ENCODE assay signal across 22 cellular contexts in the genomic region with DNA sequence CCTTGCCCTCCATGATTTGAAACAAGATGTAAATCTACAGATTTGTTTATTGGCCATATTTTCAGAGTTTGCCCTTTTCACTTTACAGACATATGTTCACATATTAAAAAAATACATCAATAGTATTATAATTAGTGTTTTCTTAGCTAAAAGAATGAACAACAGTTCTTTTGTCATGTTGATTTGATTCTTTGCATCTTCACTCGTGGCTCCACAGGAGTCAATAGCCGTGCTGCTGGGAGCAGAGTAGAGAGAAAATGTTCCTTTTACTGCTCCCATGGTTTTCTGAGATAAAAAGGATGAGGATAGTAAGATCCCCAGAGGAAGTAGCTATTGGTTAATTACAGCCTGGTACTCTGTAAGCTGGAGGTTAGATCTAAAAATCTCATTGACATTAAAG.
"Had no signal": no experiment of that assay in that cellular context is flagged by ENCODE, and none has a peak within 500 bp of the region (broad histone marks: within the 10 kb centered on the region; RNA-seq: fewer than 3 reads in every experiment).

No MANE protein-coding gene starts in this region.

- H3K27me3 ChIP-seq: dorsolateral prefrontal cortex, heart left ventricle, ovary, right atrium auricular region, sigmoid colon had no signal

- H3K27ac ChIP-seq: dorsolateral prefrontal cortex, heart left ventricle, ovary, right atrium auricular region, sigmoid colon, skin epidermis had no signal

- H3K9me3 ChIP-seq: heart left ventricle, mucosa of descending colon, ovary, right atrium auricular region, sigmoid colon had no signal

- ATAC-seq: esophagus mucosa; heart left ventricle; mucosa of descending colon; stimulated activated naive B cell treated with anti-CD40 and anti-IgM and Interleukin-4, amounts not matched to agents 10 μg/mL and 1 μg/mL and 100 μg/mL, for 72 hours; stimulated activated naive CD8-positive, alpha-beta T cell treated with anti-CD3 and anti-CD28 coated beads, Interleukin-15, amount 100 ng/mL, for 72 hours had no signal

- DNase-seq: cortex of kidney; dorsolateral prefrontal cortex; effector CD8-positive, alpha-beta T cell; heart left ventricle; hippocampal formation; kidney glomerular epithelial cell; mucosa of descending colon; natural killer cell; nucleus accumbens; ovary; sigmoid colon; stimulated activated CD4-positive, alpha-beta T cell treated with anti-CD3 and anti-CD28 coated beads, Interleukin-2, amount 100 ng/mL, for 24 hours; stimulated activated CD4-positive, alpha-beta T cell treated with anti-CD3 and anti-CD28 coated beads, Interleukin-4, amount 100 ng/mL, for 4 hours; stimulated activated naive B cell treated with anti-CD40 and anti-IgM and Interleukin-4, amounts not matched to agents 10 μg/mL and 1 μg/mL and 100 μg/mL, for 72 hours; stimulated activated naive CD8-positive, alpha-beta T cell treated with anti-CD3 and anti-CD28 coated beads, Interleukin-15, amount 100 ng/mL, for 72 hours; trophoblast cell had no signal

- H3K36me3 ChIP-seq: ovary had no signal

- FAIRE-seq: endometrium, frontal cortex, islet of Langerhans had no signal

- H3K4me1 ChIP-seq: heart left ventricle, sigmoid colon had no signal

- H3K4me3 ChIP-seq: dorsolateral prefrontal cortex, heart left ventricle, mucosa of descending colon, ovary, right atrium auricular region, sigmoid colon, skin epidermis had no signal
